8 cellular contexts compared by ENCODE assay signal in the genomic region with DNA sequence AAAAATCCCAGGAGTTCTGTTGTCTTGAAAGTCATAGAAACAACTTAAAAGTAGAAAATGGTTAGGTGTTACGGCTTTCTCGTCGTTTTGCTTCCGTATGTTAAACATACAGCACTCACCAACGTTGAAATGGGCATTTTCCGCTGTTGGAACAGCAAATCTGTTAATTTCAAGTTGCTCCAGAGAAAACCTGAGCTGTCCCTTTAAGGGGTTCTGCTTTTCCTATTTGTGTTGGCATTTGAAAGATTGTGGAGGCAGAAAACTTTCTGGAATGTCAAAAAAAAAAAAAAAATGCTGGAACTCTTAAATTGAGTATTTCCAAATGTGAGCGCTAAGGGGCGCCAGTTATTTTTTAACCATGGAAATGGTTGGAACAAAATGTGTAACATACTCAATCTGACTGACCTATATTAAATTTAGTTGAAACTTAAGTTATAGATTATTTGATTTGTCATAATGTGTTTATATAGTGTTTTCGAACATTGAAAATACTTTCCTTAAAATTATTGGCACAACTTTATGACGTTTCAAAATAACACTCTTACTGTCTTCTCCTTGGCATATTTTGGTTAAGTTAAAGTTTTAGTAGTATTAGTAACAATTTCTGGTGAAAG. TPM values are rescaled to one million over a fixed set of nuclear protein-coding genes. Genes with fewer than 3 reads are reported as not detected.
DNase-seq lines count a peak whose midpoint lies in the region; ATAC-seq, FAIRE-seq and TF ChIP-seq lines count a peak whose summit lies in the region.

No MANE protein-coding gene starts in this region.

- ATAC-seq in mucosa of descending colon (no peak), upper lobe of left lung (ENCODE audit: low FRiP score in 2 of 2) (peak in 1 of 2 donors; percentile 20), HG02884 (IDR thresholded peaks at IDR 0.05; ENCODE audit: unreplicated experiment) (no peak)

- H3K36me3 ChIP-seq in mucosa of descending colon (ENCODE audit: low read depth) (no peaks in the 10 kb centered on the region), upper lobe of left lung (no peaks in the 10 kb centered on the region)

- no peaks in the 10 kb centered on the region for H3K9me3 ChIP-seq in mucosa of descending colon
- no peaks in the 10 kb centered on the region for H3K9me3 ChIP-seq in upper lobe of left lung

- TF ChIP-seq EP300 in upper lobe of left lung (IDR thresholded peaks at IDR 0.05) = peak in 1 of 4 donors; percentile 7

- 1 to 2% methylated on average over 10 of the region's 10 CpGs for WGBS in upper lobe of left lung, 2 donors

- H3K4me1 ChIP-seq in mucosa of descending colon (ENCODE audit: low read depth) (peaks cover 5% of the 10 kb centered on the region), upper lobe of left lung (peaks cover 20 to 43% (median 35%) of the 10 kb centered on the region in 4 donors)

- DNase-seq in NCI-H2227 (lab: John Stamatoyannopoulos, UW; ENCODE audit: unreplicated experiment) (peak; percentile 7), NCI-H2227 treated with DMSO at 0.1 percent for 48 hours (lab: John Stamatoyannopoulos, UW) (no peak), mucosa of descending colon (peak in 1 of 3 donors; percentile 75), upper lobe of left lung (no peak)

- H3K4me3 ChIP-seq in mucosa of descending colon (peak overlapping the region; percentile 44), upper lobe of left lung (peak overlapping the region; percentile 66 to 93 (median 85))

- peak; percentile 99 for FAIRE-seq in endometrium (lab: Jason Lieb, UNC)

- H3K27me3 ChIP-seq in upper lobe of left lung = no peaks in the 10 kb centered on the region

- no peak overlapping the region for H3K27ac ChIP-seq in VCaP
- H3K27ac ChIP-seq in upper lobe of left lung = peak overlapping the region; percentile 97 to 100 (median 99)

- peak in 2 of 4 donors; percentile 12 to 24 for TF ChIP-seq POLR2A in upper lobe of left lung (IDR thresholded peaks at IDR 0.05)

- TF ChIP-seq CTCF in LNCAP (IDR thresholded peaks at IDR 0.05) (peak; percentile 63), VCaP (conservative IDR thresholded peaks at IDR 0.05) (peak; percentile 65), mucosa of descending colon (IDR thresholded peaks at IDR 0.05) (peak; percentile 48), upper lobe of left lung (IDR thresholded peaks at IDR 0.05) (peak; percentile 48 to 67 (median 52))

- intact Hi-C loops in mucosa of descending colon (cut with DNase I, micrococcal nuclease) = no loop called here

RNA-seq across cellular contexts. Expression of a gene that starts 2.2 kb away (rescaled TPM):
- total RNA-seq in mucosa of descending colon (100 to 1,000 TPM in 1 of 3 donors, 10 to 100 TPM in 2; 11.3 to 129 (median 35.8) TPM), upper lobe of left lung (100 to 1,000 TPM; 181 to 273 (median 226) TPM)
